ENCODE assay signal across 20 cellular contexts in genomic region chr17:313231-313630, GRCh38. TPM values are rescaled to one million over a fixed set of nuclear protein-coding genes. Genes with fewer than 3 reads are reported as not detected.
A peak's percentile ranks its signal among the peaks of the same experiment; 100 is the strongest.
DNase-seq lines count a peak whose midpoint lies in the region; ATAC-seq, FAIRE-seq and TF ChIP-seq lines count a peak whose summit lies in the region.
"Had no signal": no experiment of that assay in that cellular context is flagged by ENCODE, and none has a peak within 500 bp of the region (broad histone marks: within the 10 kb centered on the region; RNA-seq: fewer than 3 reads in every experiment).

No MANE protein-coding gene starts in this region.

- H3K27me3 ChIP-seq in right lobe of liver = no peaks in the 10 kb centered on the region
- no peaks in the 10 kb centered on the region for H3K27me3 ChIP-seq in HepG2 (ENCODE audit: control insufficient read depth in 1 of 2, insufficient read depth in 2 of 2, low read length in 2 of 2)
- no peaks in the 10 kb centered on the region for H3K27me3 ChIP-seq in neuronal stem cell (ENCODE audit: control insufficient read depth in 3 of 3, insufficient read depth in 3 of 3, low read depth in 1 of 3, low read length in 3 of 3)

- H3K27me3 Mint-ChIP-seq in glutamatergic neuron (ENCODE audit: unreplicated experiment) = peaks cover 16% of the 10 kb centered on the region
- H3K27me3 Mint-ChIP-seq: CD4-positive, alpha-beta memory T cell had no signal

- ATAC-seq in right lobe of liver (peak in 1 of 4 donors; percentile 15), HepG2 (no peak), HG02798 (IDR thresholded peaks at IDR 0.05; ENCODE audit: poor library complexity, unreplicated experiment) (no peak)
- ATAC-seq: GM23338, HCT116 had no signal

- TF ChIP-seq POLR2A in right lobe of liver (IDR thresholded peaks at IDR 0.05) (no peak), HepG2 (IDR thresholded peaks at IDR 0.05; ENCODE audit: insufficient read depth in 1 of 2, low read depth in 2 of 2, low read length in 2 of 2) (no peak)

- no peak overlapping the region for H4K8ac ChIP-seq in neuronal stem cell (ENCODE audit: low read depth, low read length)

- TF ChIP-seq CTCF in right lobe of liver (IDR thresholded peaks at IDR 0.05) = no peak
- TF ChIP-seq CTCF in HepG2 (CRISPR knock-in tag; IDR thresholded peaks at IDR 0.05) = no peak
- TF ChIP-seq CTCF in glutamatergic neuron (IDR thresholded peaks at IDR 0.05; ENCODE audit: partially characterized antibody, unreplicated experiment) = no peak

- no peaks in the 10 kb centered on the region for H3K79me2 ChIP-seq in HepG2 (ENCODE audit: insufficient read depth, low read length)

- no TSS peak for BruUV-seq in HepG2 (replicated peaks; lab: Mats Ljungman, UMichigan)

- peaks cover 4% of the 10 kb centered on the region for H3K79me1 ChIP-seq in neuronal stem cell (ENCODE audit: low read depth, low read length)

- H3K4me1 ChIP-seq in right lobe of liver (no peaks in the 10 kb centered on the region), HepG2 (ENCODE audit: insufficient read depth, low read length) (no peaks in the 10 kb centered on the region), neuronal stem cell (ENCODE audit: control insufficient read depth in 2 of 2, insufficient read depth in 1 of 2, low read depth in 1 of 2, low read length in 2 of 2) (peaks cover 12 to 37% of the 10 kb centered on the region in 2 donors)

- H4K91ac ChIP-seq in neuronal stem cell (ENCODE audit: low read depth, low read length, poor library complexity) = no peak overlapping the region

- H2BK120ac ChIP-seq in neuronal stem cell (ENCODE audit: low read depth, low read length) = no peak overlapping the region

- H3K18ac ChIP-seq in neuronal stem cell (ENCODE audit: low read length) = peak overlapping the region; percentile 38

- H3K4me2 ChIP-seq in HepG2 (ENCODE audit: low read depth, low read length) (no peak overlapping the region), neuronal stem cell (ENCODE audit: insufficient read depth, low read length, poor library complexity, severe bottlenecking) (no peak overlapping the region)
- H3K4me2 ChIP-seq: GM23338 had no signal

- H3K9ac ChIP-seq in HepG2 (ENCODE audit: insufficient read depth, low read depth, low read length) (no peak overlapping the region), neuronal stem cell (ENCODE audit: low read depth, low read length, poor library complexity) (no peak overlapping the region)

- peaks cover 0 to 1% (median 0%) of the 10 kb centered on the region in 4 donors for H3K36me3 ChIP-seq in right lobe of liver
- peaks cover 0 to 4% of the 10 kb centered on the region in 2 experiments; a peak in 2 of 5 replicates for H3K36me3 ChIP-seq in HepG2 (replicated peaks in 1 of 2; ENCODE audit: control insufficient read depth in 1 of 2, insufficient read depth in 2 of 2, low read length in 2 of 2)
- peaks cover 0 to 5% of the 10 kb centered on the region in 2 donors for H3K36me3 ChIP-seq in neuronal stem cell (replicated peaks in 1 of 2; ENCODE audit: control insufficient read depth in 2 of 2, insufficient read depth in 2 of 2, low read length in 2 of 2)

- H3K23ac ChIP-seq in neuronal stem cell (ENCODE audit: low read depth, low read length, poor library complexity) = no peak overlapping the region

- no peak for TF ChIP-seq EP300 in HepG2 (IDR thresholded peaks at IDR 0.05; ENCODE audit: low read depth in 2 of 2, low read length in 2 of 2)
- TF ChIP-seq EP300 in HepG2 (CRISPR knock-in tag; IDR thresholded peaks at IDR 0.05; ENCODE audit: borderline replicate concordance) = no peak

- H3K9me3 Mint-ChIP-seq in glutamatergic neuron (ENCODE audit: unreplicated experiment) = peaks cover 22% of the 10 kb centered on the region

- H3K14ac ChIP-seq in neuronal stem cell (ENCODE audit: low read length) = no peak overlapping the region

- H3K4me3 Mint-ChIP-seq in glutamatergic neuron (ENCODE audit: unreplicated experiment) = no peak overlapping the region
- H3K4me3 Mint-ChIP-seq: CD4-positive, alpha-beta memory T cell; GM23338; H9; HFFc6 had no signal

- H3K27ac ChIP-seq in right lobe of liver (no peak overlapping the region), HepG2 (ENCODE audit: extremely low read length, insufficient read depth, low read length) (no peak overlapping the region), neuronal stem cell (replicated peaks; ENCODE audit: low read length) (no peak overlapping the region)

- peak overlapping the region; percentile 65 for H2BK15ac ChIP-seq in neuronal stem cell (ENCODE audit: low read length)

- peaks cover 4% of the 10 kb centered on the region for H4K20me1 ChIP-seq in HepG2 (ENCODE audit: insufficient read depth, low read length)

- intact Hi-C loops in right lobe of liver (cut with DNase I) (no loop called here), HepG2 (cut with micrococcal nuclease; ENCODE audit: unreplicated experiment) (no loop called here)

- H3K9me3 ChIP-seq in right lobe of liver (no peaks in the 10 kb centered on the region), HepG2 (ENCODE audit: low read length) (peaks cover 29% of the 10 kb centered on the region), neuronal stem cell (replicated peaks in 1 of 2; ENCODE audit: control insufficient read depth in 2 of 2, insufficient read depth in 1 of 2, low read depth in 1 of 2, low read length in 2 of 2) (peaks cover 1 to 6% of the 10 kb centered on the region in 2 donors)

- no peak for TF ChIP-seq RAD21 in HepG2 (CRISPR knock-in tag; IDR thresholded peaks at IDR 0.05)

- H2BK5ac ChIP-seq in neuronal stem cell (ENCODE audit: low read length) = peak overlapping the region; percentile 55

- no peak for FAIRE-seq in HepG2 (lab: Jason Lieb, UNC)
- FAIRE-seq: GM12891, GM18507 had no signal

- peaks cover 30% of the 10 kb centered on the region for H3K36me3 Mint-ChIP-seq in glutamatergic neuron (ENCODE audit: unreplicated experiment)

- 74% methylated on average over 5 of the region's 10 CpGs for WGBS in right lobe of liver (ENCODE audit: insufficient coverage, low coverage, low lambda C conversion rate, missing lambda C conversion rate)
- 96% methylated on average over 10 of the region's 10 CpGs for WGBS in HepG2 (ENCODE audit: low lambda C conversion rate)
- no CpG with 5 or more reads among the region's 10 CpGs for WGBS in neuronal stem cell (ENCODE audit: extremely low coverage in 2 of 2, insufficient read length in 2 of 2, insufficient replicate concordance in 1 of 2), 2 donors

- POLR2A ChIA-PET in HepG2 (lab: Yijun Ruan, JAX) = no interaction called here

- DNase-seq in right lobe of liver = peak in 2 of 3 donors; percentile 5 to 44
- no peak for DNase-seq in HepG2 (ENCODE audit: low spot score)
- DNase-seq in glutamatergic neuron = no peak
- no peak for DNase-seq in neuronal stem cell (ENCODE audit: low spot score)
- no peak for DNase-seq in NOMO-1 (lab: John Stamatoyannopoulos, UW; ENCODE audit: unreplicated experiment in 2 of 2)
- DNase-seq in SHP77 treated with DMSO at 0.1 percent for 48 hours (lab: John Stamatoyannopoulos, UW) = no peak
- DNase-seq: C1 segment of cervical spinal cord; Calu3; CD4-positive, alpha-beta memory T cell; COR-L47; DMS53; DMS79 treated with DMSO at 0.1 percent for 48 hours; GF-D8; H9; HFFc6 had no signal

- peak overlapping the region; percentile 53 for H3K27ac Mint-ChIP-seq in glutamatergic neuron (ENCODE audit: unreplicated experiment)
- H3K27ac Mint-ChIP-seq: GM23338, HFFc6 had no signal

- no peak overlapping the region for H3K4me3 ChIP-seq in right lobe of liver
- no peak overlapping the region for H3K4me3 ChIP-seq in HepG2 (replicated peaks in 1 of 3; ENCODE audit: insufficient read depth in 1 of 3, low read depth in 2 of 3, low read length in 3 of 3)
- H3K4me3 ChIP-seq in neuronal stem cell (ENCODE audit: low read length in 2 of 2) = no peak overlapping the region
- H3K4me3 ChIP-seq: GM23338 had no signal

- in situ Hi-C loops in HepG2 (cut with HindIII; ENCODE audit: extremely low pct_ligation_motif_present, low pct_unique_long_range_greater_than_20kb) = no loop called here

- peak overlapping the region; percentile 72 for H2AK5ac ChIP-seq in neuronal stem cell (ENCODE audit: low read depth, low read length)

- H2BK12ac ChIP-seq in neuronal stem cell (ENCODE audit: low read length) = peak overlapping the region; percentile 18

- H3K4ac ChIP-seq in neuronal stem cell (ENCODE audit: low read length) = no peak overlapping the region

- CTCF ChIA-PET in HepG2 (lab: Yijun Ruan, JAX; ENCODE audit: low intra/inter-chr PET ratio, low total read pairs) = no interaction called here

- H3K4me1 Mint-ChIP-seq in glutamatergic neuron (ENCODE audit: low read depth, unreplicated experiment) = peaks cover 7% of the 10 kb centered on the region

- no peak overlapping the region for H2AFZ ChIP-seq in HepG2 (ENCODE audit: low read length)
- H2AFZ ChIP-seq in neuronal stem cell (ENCODE audit: low read length) = no peak overlapping the region
- H2AFZ ChIP-seq: GM23338 had no signal

TF ChIP-seq in HepG2, 621 proteins besides CTCF, POLR2A, EP300 and RAD21 (continues in another document):
- no peak for TF ChIP-seq SIX4 (CRISPR knock-in tag; IDR thresholded peaks at IDR 0.05)
- TF ChIP-seq JARID2 (CRISPR knock-in tag; IDR thresholded peaks at IDR 0.05; ENCODE audit: insufficient replicate concordance) = no peak

RNA-seq across cellular contexts. Expression of gene RPH3AL, which starts 39.4 kb away (rescaled TPM):
- total RNA-seq in right lobe of liver = 10 to 100 TPM; 17.6 to 74.0 (median 25.7) TPM
- total RNA-seq in HepG2 (2016; rRNA removed; fragmentation: Illumina TruSeq; extraction: Trizol) = 6.7 and 7.8 TPM in 2 replicates
- total RNA-seq in HepG2 (2016; cell fraction: cytosol; rRNA removed; fragmentation: Illumina TruSeq; extraction: Trizol; ENCODE audit: low read depth) = 10.8 and 13.9 TPM in 2 replicates
- 8.0 and 8.6 TPM in 2 replicates for total RNA-seq in HepG2 (2016; cell fraction: insoluble cytoplasmic fraction; rRNA removed; fragmentation: Illumina TruSeq; extraction: Trizol)
- total RNA-seq in HepG2 (2016; cell fraction: membrane; rRNA removed; fragmentation: Illumina TruSeq; extraction: Trizol) = 12.1 and 13.4 TPM in 2 replicates
- total RNA-seq in HepG2 (2016; cell fraction: nucleus; rRNA removed; fragmentation: Illumina TruSeq; extraction: Trizol) = 6.4 and 8.4 TPM in 2 replicates
- 16.4 and 20.7 TPM in 2 replicates for polyA plus RNA-seq in HepG2 (2011; rRNA removed)
- polyA plus RNA-seq in HepG2 (2011; cell fraction: cytosol; rRNA removed) = 14.3 and 17.0 TPM in 2 replicates
- 21.3 and 26.7 TPM in 2 replicates for polyA plus RNA-seq in HepG2 (2011; cell fraction: nucleus; rRNA removed)
- polyA plus RNA-seq in HepG2 (2012) = 11.7 and 14.0 TPM in 2 replicates
- 4.1 and 4.3 TPM in 2 replicates for polyA plus RNA-seq in HepG2 (2016; cell fraction: cytosol; fragmentation: Illumina TruSeq; extraction: Trizol; ENCODE audit: low read depth)
- 6.7 and 7.3 TPM in 2 replicates for polyA plus RNA-seq in HepG2 (2016; cell fraction: insoluble cytoplasmic fraction; fragmentation: Illumina TruSeq; extraction: Trizol; ENCODE audit: low read depth)
- 9.3 and 12.3 TPM in 2 replicates for polyA plus RNA-seq in HepG2 (2016; cell fraction: membrane; fragmentation: Illumina TruSeq; extraction: Trizol; ENCODE audit: low read depth)
- polyA plus RNA-seq in HepG2 (2016; cell fraction: nucleus; fragmentation: Illumina TruSeq; extraction: Trizol; ENCODE audit: insufficient read depth, low read depth) = 8.0 and 9.6 TPM in 2 replicates
- polyA minus RNA-seq in HepG2 (2011; rRNA and poly(A)+ RNA removed; ENCODE audit: low replicate concordance) = 4.7 and 30.0 TPM in 2 replicates
- polyA minus RNA-seq in HepG2 (2011; cell fraction: cytosol; rRNA and poly(A)+ RNA removed) = 12.5 TPM in 2 replicates
- polyA minus RNA-seq in HepG2 (2011; cell fraction: nucleus; rRNA and poly(A)+ RNA removed) = 29.4 and 31.1 TPM in 2 replicates
- 22.3 TPM for total RNA-seq in glutamatergic neuron (ENCODE audit: unreplicated experiment)
- 7.7 TPM for polyA plus RNA-seq in neuronal stem cell (2013, experiment 1 of 2)
- polyA plus RNA-seq in neuronal stem cell (2013, experiment 2 of 2) = 6.5 TPM

Comparison
In these comparisons a context has a peak if more than half of its experiments do, and no peak if none do; other contexts are left out.
1. DNase-seq: peak in right lobe of liver (2 of 3); none in HepG2 (single experiment), glutamatergic neuron (single experiment), neuronal stem cell (single experiment), NOMO-1 (0 of 2) and SHP77 treated with DMSO at 0.1 percent for 48 hours (single experiment).